1 cellular context compared by ENCODE assay signal in the genomic region with DNA sequence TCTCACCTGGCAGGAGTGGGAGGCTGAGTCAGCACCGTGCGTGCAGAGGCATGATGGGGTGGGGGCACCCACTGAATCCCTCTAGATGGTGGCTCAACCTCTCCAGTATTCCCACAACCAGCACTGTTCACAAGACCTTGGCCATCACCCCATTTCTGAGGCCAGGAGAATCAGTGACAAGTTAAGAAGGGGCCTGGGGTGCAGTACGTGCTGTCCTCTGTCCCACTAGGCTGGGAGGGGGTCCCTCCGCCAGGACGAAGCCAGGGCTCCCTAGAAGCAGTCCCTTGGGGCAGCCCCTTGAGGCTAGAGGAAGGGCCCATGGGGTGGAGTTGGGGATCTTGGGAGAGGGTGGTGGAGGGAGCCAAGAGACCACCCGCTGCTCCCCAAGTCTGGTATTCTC.
TF ChIP-seq lines count a peak whose summit lies in the region.

No MANE protein-coding gene starts in this region.

TF ChIP-seq in HepG2, 621 proteins besides CTCF, POLR2A, EP300 and RAD21:
- TF ChIP-seq, protein P1, sequence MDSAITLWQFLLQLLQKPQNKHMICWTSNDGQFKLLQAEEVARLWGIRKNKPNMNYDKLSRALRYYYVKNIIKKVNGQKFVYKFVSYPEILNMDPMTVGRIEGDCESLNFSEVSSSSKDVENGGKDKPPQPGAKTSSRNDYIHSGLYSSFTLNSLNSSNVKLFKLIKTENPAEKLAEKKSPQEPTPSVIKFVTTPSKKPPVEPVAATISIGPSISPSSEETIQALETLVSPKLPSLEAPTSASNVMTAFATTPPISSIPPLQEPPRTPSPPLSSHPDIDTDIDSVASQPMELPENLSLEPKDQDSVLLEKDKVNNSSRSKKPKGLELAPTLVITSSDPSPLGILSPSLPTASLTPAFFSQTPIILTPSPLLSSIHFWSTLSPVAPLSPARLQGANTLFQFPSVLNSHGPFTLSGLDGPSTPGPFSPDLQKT (CRISPR knock-in tag; IDR thresholded peaks at IDR 0.05; ENCODE audit: borderline replicate concordance), result no peak
- no peak for TF ChIP-seq JUN (CRISPR knock-in tag; IDR thresholded peaks at IDR 0.05)
- no peak for TF ChIP-seq TAF15 (IDR thresholded peaks at IDR 0.05; ENCODE audit: low read depth, low read length, poor library complexity, severe bottlenecking)
- TF ChIP-seq HNF1B (CRISPR knock-in tag; IDR thresholded peaks at IDR 0.05), result no peak
- TF ChIP-seq ZNF883 (CRISPR knock-in tag; IDR thresholded peaks at IDR 0.05; ENCODE audit: not compliant biosample characterization), result no peak
- TF ChIP-seq TBL1XR1 (IDR thresholded peaks at IDR 0.05; ENCODE audit: borderline replicate concordance, low read length, partially characterized antibody), result no peak
- no peak for TF ChIP-seq ZNF235 (CRISPR knock-in tag; IDR thresholded peaks at IDR 0.05; ENCODE audit: borderline replicate concordance)
TF ChIP-seq in HepG2: peak in this region for 0.
